In genomic region chr7:146262527-146262926, GRCh38 we compare ENCODE assay signal across 7 cellular contexts.
"Had no signal": no experiment of that assay in that cellular context is flagged by ENCODE, and none has a peak within 500 bp of the region (broad histone marks: within the 10 kb centered on the region; RNA-seq: fewer than 3 reads in every experiment).

No MANE protein-coding gene starts in this region.

- H3K27ac ChIP-seq: HL-60, KMS-11 had no signal

- FAIRE-seq: HTR-8/SVneo, K562 had no signal

- ATAC-seq: K562 had no signal

- DNase-seq: IMR-90, KBM-7, KG1 had no signal

- H3K4me2 ChIP-seq: KMS-11 had no signal

- H3K4me3 ChIP-seq: K562 had no signal

- H3K9ac ChIP-seq: KMS-11 had no signal
